8 cellular contexts compared by ENCODE assay signal in genomic region chr7:154913645-154914579, GRCh38.
DNase-seq lines count a peak whose midpoint lies in the region; ATAC-seq and TF ChIP-seq lines count a peak whose summit lies in the region.

No MANE protein-coding gene starts in this region.

- H3K4me3 Mint-ChIP-seq in dendritic cell treated with granulocyte-macrophage colony-stimulating factor and Interleukin-4, amounts not matched to agents 40 ng/mL and 50 ng/mL, for 4 days, result peak overlapping the region; percentile 66

- WGBS in right lobe of liver (ENCODE audit: insufficient coverage, low coverage, low lambda C conversion rate, missing lambda C conversion rate), result 5% methylated on average over 13 of the region's 56 CpGs

- no peak overlapping the region for H3K27ac ChIP-seq in right lobe of liver

- intact Hi-C loops in dendritic cell treated with granulocyte-macrophage colony-stimulating factor and Interleukin-4, amounts not matched to agents 40 ng/mL and 50 ng/mL, for 4 days (cut with micrococcal nuclease), result loop anchor here (10.0 kb wide), 1 partner anchor 1901 kb away; no protein-coding TSS in a partner anchor
- intact Hi-C loops in right lobe of liver (cut with DNase I), result loop anchor here in 1 of 2 donors (5.0 kb wide), 1 partner anchor 438 kb away; no protein-coding TSS in a partner anchor

- ATAC-seq in GM18873 (IDR thresholded peaks at IDR 0.05; ENCODE audit: low FRiP score, unreplicated experiment) (peak; percentile 89), HG03108 (IDR thresholded peaks at IDR 0.05; ENCODE audit: unreplicated experiment) (peak; percentile 91), right lobe of liver (peak; percentile 97 to 100 (median 99))

- peak; percentile 97 for TF ChIP-seq CTCF in AG09319 (IDR thresholded peaks at IDR 0.05; ENCODE audit: low read depth, low read length)
- peak; percentile 91 to 96 (median 92) for TF ChIP-seq CTCF in right lobe of liver (IDR thresholded peaks at IDR 0.05)

- H3K9me3 Mint-ChIP-seq in dendritic cell treated with granulocyte-macrophage colony-stimulating factor and Interleukin-4, amounts not matched to agents 40 ng/mL and 50 ng/mL, for 4 days, result peaks cover 10% of the 10 kb centered on the region

- H3K4me3 ChIP-seq in right lobe of liver, result peak overlapping the region in 2 of 3 donors; percentile 10 to 15

- peaks cover 0 to 9% (median 0%) of the 10 kb centered on the region in 4 donors for H3K4me1 ChIP-seq in right lobe of liver

- H3K27ac Mint-ChIP-seq in dendritic cell treated with granulocyte-macrophage colony-stimulating factor and Interleukin-4, amounts not matched to agents 40 ng/mL and 50 ng/mL, for 4 days, result no peak overlapping the region

- H3K9me3 ChIP-seq in right lobe of liver, result no peaks in the 10 kb centered on the region

- no peak for TF ChIP-seq POLR2A in right lobe of liver (IDR thresholded peaks at IDR 0.05)

- peaks cover 5% of the 10 kb centered on the region for H3K4me1 Mint-ChIP-seq in dendritic cell treated with granulocyte-macrophage colony-stimulating factor and Interleukin-4, amounts not matched to agents 40 ng/mL and 50 ng/mL, for 4 days (ENCODE audit: low read depth)

- H3K27me3 Mint-ChIP-seq in dendritic cell treated with granulocyte-macrophage colony-stimulating factor and Interleukin-4, amounts not matched to agents 40 ng/mL and 50 ng/mL, for 4 days, result peaks cover 29% of the 10 kb centered on the region

- DNase-seq in AG09319 (ENCODE audit: extremely low read depth, low read depth) (peak; percentile 18), NCI-H460 (ENCODE audit: extremely low read depth, low read depth) (peak; percentile 70), right lobe of liver (peak; percentile 91 to 93 (median 91))
- DNase-seq in activated CD4-positive, alpha-beta T cell treated with anti-CD3 and anti-CD28 coated beads, Interleukin-2, amount 50 U/mL, for 4 hours, result peak; percentile 87 to 91
- peak; percentile 82 to 95 for DNase-seq in stimulated activated CD4-positive, alpha-beta T cell treated with anti-CD3 and anti-CD28 coated beads, Interleukin-4, amount 100 ng/mL, for 48 hours (ENCODE audit: low read depth in 2 of 2)

- H3K36me3 Mint-ChIP-seq in dendritic cell treated with granulocyte-macrophage colony-stimulating factor and Interleukin-4, amounts not matched to agents 40 ng/mL and 50 ng/mL, for 4 days (ENCODE audit: low read depth), result no peaks in the 10 kb centered on the region

- H3K27me3 ChIP-seq in right lobe of liver, result no peaks in the 10 kb centered on the region

- H3K36me3 ChIP-seq in right lobe of liver, result no peaks in the 10 kb centered on the region

Comparison
In these comparisons a context has a peak if more than half of its experiments do, and no peak if none do; other contexts are left out.
1. DNase-seq: peak in every context shown above with its lines; median percentile 91 in right lobe of liver; 89 in activated CD4-positive, alpha-beta T cell treated with anti-CD3 and anti-CD28 coated beads, Interleukin-2, amount 50 U/mL, for 4 hours; 88 in stimulated activated CD4-positive, alpha-beta T cell treated with anti-CD3 and anti-CD28 coated beads, Interleukin-4, amount 100 ng/mL, for 48 hours; 70 in NCI-H460; 18 in AG09319.